ENCODE assay signal across 19 cellular contexts in the genomic region with DNA sequence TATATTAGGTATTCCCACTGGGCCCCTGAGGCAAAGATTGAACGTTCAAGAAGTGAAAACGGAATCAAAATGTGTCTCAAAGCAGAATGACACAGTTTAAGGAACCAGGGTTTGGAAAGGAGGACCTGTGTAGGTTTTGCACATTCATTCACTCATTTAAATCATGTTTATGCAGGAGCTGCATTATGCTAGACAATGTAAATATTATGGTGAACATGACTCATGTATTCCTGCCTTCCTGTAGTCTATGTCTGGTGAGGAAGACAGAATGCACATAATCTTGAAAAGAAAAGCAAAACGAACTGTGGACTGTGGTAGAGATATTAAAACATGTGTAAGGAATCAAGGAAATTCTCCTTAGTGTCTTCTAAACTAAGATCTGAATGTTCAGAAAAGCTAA.
"Had no signal": no experiment of that assay in that cellular context is flagged by ENCODE, and none has a peak within 500 bp of the region (broad histone marks: within the 10 kb centered on the region; RNA-seq: fewer than 3 reads in every experiment).

No MANE protein-coding gene starts in this region.

- H3K9me3 Mint-ChIP-seq: activated B cell treated with CpG ODN at 0.5 μM for 24 hours; activated CD4-positive, alpha-beta T cell treated with anti-CD3 and anti-CD28 coated beads, Interleukin-2, amount 10 ng/mL, durations not matched to agents 7 days and 5 days; activated naive CD4-positive, alpha-beta T cell treated with anti-CD3 and anti-CD28 coated beads, Interleukin-2, amount 10 ng/mL, durations not matched to agents 7 days and 5 days; activated T-helper 2 cell treated with anti-CD3 and anti-CD28 coated beads, Interferon-gamma antibody, Interleukin-2, Interleukin-4, amounts not matched to agents 10 μg/mL and 5 μg/mL and 100 μg/mL, durations not matched to agents 14 hours and 24 hours and 36 hours; mesothelial cell of epicardium; neural progenitor cell; stimulated activated naive B cell treated with anti-CD40 and anti-IgM and Interleukin-4, amounts not matched to agents 10 μg/mL and 1 μg/mL and 100 μg/mL, for 72 hours had no signal

- H3K27ac Mint-ChIP-seq: activated B cell treated with CpG ODN at 0.5 μM for 24 hours; activated CD4-positive, alpha-beta T cell treated with anti-CD3 and anti-CD28 coated beads, Interleukin-2, amount 10 ng/mL, durations not matched to agents 7 days and 5 days; activated naive CD4-positive, alpha-beta T cell treated with anti-CD3 and anti-CD28 coated beads, Interleukin-2, amount 10 ng/mL, durations not matched to agents 7 days and 5 days; activated T-helper 2 cell treated with anti-CD3 and anti-CD28 coated beads, Interferon-gamma antibody, Interleukin-2, Interleukin-4, amounts not matched to agents 10 μg/mL and 5 μg/mL and 100 μg/mL, durations not matched to agents 14 hours and 24 hours and 36 hours; brain; mesothelial cell of epicardium; neural progenitor cell; stimulated activated naive B cell treated with anti-CD40 and anti-IgM and Interleukin-4, amounts not matched to agents 10 μg/mL and 1 μg/mL and 100 μg/mL, for 72 hours had no signal

- H3K79me2 ChIP-seq: parathyroid adenoma had no signal

- H3K36me3 Mint-ChIP-seq: activated naive CD4-positive, alpha-beta T cell treated with anti-CD3 and anti-CD28 coated beads, Interleukin-2, amount 10 ng/mL, durations not matched to agents 7 days and 5 days; brain; mesothelial cell of epicardium; neural progenitor cell; stimulated activated naive B cell treated with anti-CD40 and anti-IgM and Interleukin-4, amounts not matched to agents 10 μg/mL and 1 μg/mL and 100 μg/mL, for 72 hours had no signal

- ATAC-seq: gastrocnemius medialis; stimulated activated naive B cell treated with anti-CD40 and anti-IgM and Interleukin-4, amounts not matched to agents 10 μg/mL and 1 μg/mL and 100 μg/mL, for 72 hours had no signal

- H3K9me3 ChIP-seq: esophagus squamous epithelium, gastrocnemius medialis, transverse colon had no signal

- H3K4me1 Mint-ChIP-seq: activated B cell treated with CpG ODN at 0.5 μM for 24 hours; activated CD4-positive, alpha-beta T cell treated with anti-CD3 and anti-CD28 coated beads, Interleukin-2, amount 10 ng/mL, durations not matched to agents 7 days and 5 days; activated naive CD4-positive, alpha-beta T cell treated with anti-CD3 and anti-CD28 coated beads, Interleukin-2, amount 10 ng/mL, durations not matched to agents 7 days and 5 days; stimulated activated naive B cell treated with anti-CD40 and anti-IgM and Interleukin-4, amounts not matched to agents 10 μg/mL and 1 μg/mL and 100 μg/mL, for 72 hours had no signal

- DNase-seq: activated B cell treated with CpG ODN at 0.5 μM for 24 hours; activated CD4-positive, alpha-beta T cell treated with anti-CD3 and anti-CD28 coated beads, Interleukin-2, amount 10 ng/mL, durations not matched to agents 7 days and 5 days; activated naive CD4-positive, alpha-beta T cell treated with anti-CD3 and anti-CD28 coated beads, Interleukin-2, amount 10 ng/mL, durations not matched to agents 7 days and 5 days; activated T-cell treated with anti-CD3 and anti-CD28 coated beads for 4 hours; dorsolateral prefrontal cortex; esophagus squamous epithelium; gastrocnemius medialis; kidney glomerular epithelial cell; retina; stimulated activated CD4-positive, alpha-beta T cell treated with anti-CD3 and anti-CD28 coated beads, Interleukin-1b, Interleukin-23, amount 100 ng/mL, for 48 hours; stimulated activated naive B cell treated with anti-CD40 and anti-IgM and Interleukin-4, amounts not matched to agents 10 μg/mL and 1 μg/mL and 100 μg/mL, for 72 hours; substantia nigra; T-helper 2 cell; transverse colon had no signal

- H3K4me3 ChIP-seq: dorsolateral prefrontal cortex, esophagus squamous epithelium, gastrocnemius medialis, neural progenitor cell, transverse colon had no signal

- H3K36me3 ChIP-seq: esophagus squamous epithelium, gastrocnemius medialis, neural progenitor cell, transverse colon had no signal

- H3K27me3 ChIP-seq: dorsolateral prefrontal cortex, esophagus squamous epithelium, gastrocnemius medialis, neural progenitor cell, transverse colon had no signal

- H3K27me3 Mint-ChIP-seq: activated B cell treated with CpG ODN at 0.5 μM for 24 hours; activated CD4-positive, alpha-beta T cell treated with anti-CD3 and anti-CD28 coated beads, Interleukin-2, amount 10 ng/mL, durations not matched to agents 7 days and 5 days; activated naive CD4-positive, alpha-beta T cell treated with anti-CD3 and anti-CD28 coated beads, Interleukin-2, amount 10 ng/mL, durations not matched to agents 7 days and 5 days; brain; stimulated activated naive B cell treated with anti-CD40 and anti-IgM and Interleukin-4, amounts not matched to agents 10 μg/mL and 1 μg/mL and 100 μg/mL, for 72 hours had no signal

- H3K4me3 Mint-ChIP-seq: activated B cell treated with CpG ODN at 0.5 μM for 24 hours; activated CD4-positive, alpha-beta T cell treated with anti-CD3 and anti-CD28 coated beads, Interleukin-2, amount 10 ng/mL, durations not matched to agents 7 days and 5 days; activated naive CD4-positive, alpha-beta T cell treated with anti-CD3 and anti-CD28 coated beads, Interleukin-2, amount 10 ng/mL, durations not matched to agents 7 days and 5 days; brain; mesothelial cell of epicardium; neural progenitor cell; stimulated activated naive B cell treated with anti-CD40 and anti-IgM and Interleukin-4, amounts not matched to agents 10 μg/mL and 1 μg/mL and 100 μg/mL, for 72 hours had no signal

- H3K27ac ChIP-seq: dorsolateral prefrontal cortex, esophagus squamous epithelium, gastrocnemius medialis, neural progenitor cell, parathyroid adenoma, transverse colon had no signal

- H2AFZ ChIP-seq: neural progenitor cell, parathyroid adenoma had no signal

- H3K4me1 ChIP-seq: gastrocnemius medialis, parathyroid adenoma, transverse colon had no signal
